28 cellular contexts compared by ENCODE assay signal in genomic region chr5:85140471-85140870, GRCh38.
"Had no signal": no experiment of that assay in that cellular context is flagged by ENCODE, and none has a peak within 500 bp of the region (broad histone marks: within the 10 kb centered on the region; RNA-seq: fewer than 3 reads in every experiment).

No MANE protein-coding gene starts in this region.

- H3K36me3 ChIP-seq: lower lobe of right lung, neural progenitor cell, neutrophil, ovary, right atrium auricular region, stomach, thyroid gland, transverse colon, upper lobe of right lung had no signal

- H3K27ac ChIP-seq: hepatocyte, lower lobe of right lung, neural progenitor cell, neutrophil, ovary, right atrium auricular region, skin epidermis, stomach, testis, thyroid gland, transverse colon, upper lobe of right lung had no signal

- ATAC-seq: left cardiac atrium; left lobe of liver; lower lobe of right lung; natural killer cell; sciatic nerve; stimulated activated naive B cell treated with anti-CD40 and anti-IgM and Interleukin-4, amounts not matched to agents 10 μg/mL and 1 μg/mL and 100 μg/mL, for 72 hours; stimulated activated naive CD8-positive, alpha-beta T cell treated with anti-CD3 and anti-CD28 coated beads, Interleukin-15, Interleukin-2, amounts not matched to agents 100 U/mL and 50 U/mL, for 24 hours; upper lobe of right lung had no signal

- H2AFZ ChIP-seq: hepatocyte, neural progenitor cell had no signal

- H3K27me3 ChIP-seq: hepatocyte, neural progenitor cell, neutrophil, ovary, right atrium auricular region, stomach, testis, thyroid gland, transverse colon, upper lobe of right lung had no signal

- H3K4me3 ChIP-seq: hepatocyte, lower lobe of right lung, neural progenitor cell, ovary, right atrium auricular region, skin epidermis, stomach, testis, thyroid gland, transverse colon, upper lobe of right lung had no signal

- H3K4me1 ChIP-seq: lower lobe of right lung, neural progenitor cell, right atrium auricular region, stomach, testis, thyroid gland, transverse colon, upper lobe of right lung had no signal

- H3K9ac ChIP-seq: neural progenitor cell had no signal

- DNase-seq: kidney glomerular epithelial cell; left cardiac atrium; lower lobe of right lung; mammary epithelial cell; mesendoderm; naive B cell; natural killer cell; nephron progenitor cell; occipital lobe; ovary; stimulated activated CD4-positive, alpha-beta T cell treated with anti-CD3 and anti-CD28 coated beads, Interleukin-12 subunit alpha, Interleukin-12 subunit beta, amount 100 ng/mL, for 4 hours; stimulated activated CD4-positive, alpha-beta T cell treated with anti-CD3 and anti-CD28 coated beads, Interleukin-15, amount 100 ng/mL, for 24 hours; stimulated activated CD4-positive, alpha-beta T cell treated with anti-CD3 and anti-CD28 coated beads, Interleukin-2, amount 100 ng/mL, for 24 hours; stimulated activated CD4-positive, alpha-beta T cell treated with anti-CD3 and anti-CD28 coated beads, Interleukin-4, amount 100 ng/mL, for 1 hour; stimulated activated naive B cell treated with anti-CD40 and anti-IgM and Interleukin-4, amounts not matched to agents 10 μg/mL and 1 μg/mL and 100 μg/mL, for 72 hours; stimulated activated naive CD8-positive, alpha-beta T cell treated with anti-CD3 and anti-CD28 coated beads, Interleukin-15, Interleukin-2, amounts not matched to agents 100 U/mL and 50 U/mL, for 24 hours; stomach; testis; thyroid gland; transverse colon; upper lobe of right lung had no signal

- H3K4me2 ChIP-seq: hepatocyte, neural progenitor cell had no signal

- H3K9me3 ChIP-seq: lower lobe of right lung, neutrophil, ovary, right atrium auricular region, stomach, testis, thyroid gland, transverse colon, upper lobe of right lung had no signal
